In genomic region chr17:78747479-78747878, GRCh38 we compare ENCODE assay signal across 1 cellular context.
TF ChIP-seq lines count a peak whose summit lies in the region.

No MANE protein-coding gene starts in this region.

TF ChIP-seq in IMR-90, 13 proteins besides CTCF, POLR2A, EP300 and RAD21 (continued from another document):
- no peak for TF ChIP-seq ELK1 (IDR thresholded peaks at IDR 0.05; ENCODE audit: borderline replicate concordance, low read depth, low read length)
- no peak for TF ChIP-seq BHLHE40 (IDR thresholded peaks at IDR 0.05; ENCODE audit: low read depth, low read length)
- no peak for TF ChIP-seq CHD1 (IDR thresholded peaks at IDR 0.05; ENCODE audit: low read depth, low read length)
- no peak for TF ChIP-seq SMC3 (IDR thresholded peaks at IDR 0.05; ENCODE audit: low read depth, low read length)
- TF ChIP-seq RFX5 (IDR thresholded peaks at IDR 0.05; ENCODE audit: low read depth, low read length): no peak
